ENCODE assay signal across 9 cellular contexts in genomic region chr6:66153247-66153646, GRCh38.
"Had no signal": no experiment of that assay in that cellular context is flagged by ENCODE, and none has a peak within 500 bp of the region (broad histone marks: within the 10 kb centered on the region; RNA-seq: fewer than 3 reads in every experiment).

No MANE protein-coding gene starts in this region.

- ATAC-seq: HCT116 had no signal

- H3K4me3 ChIP-seq: GM23248, HAP-1 had no signal

- H3K27ac ChIP-seq: GM23248, KMS-11 had no signal

- DNase-seq: GM23248, GOT3, H7, HFFc6, KBM-7 had no signal

- H3K9ac ChIP-seq: GM23248, KMS-11 had no signal

- H3K4me1 ChIP-seq: HAP-1 had no signal

- FAIRE-seq: HTR-8/SVneo had no signal

- H2AFZ ChIP-seq: GM23248 had no signal

- H3K9me3 ChIP-seq: HAP-1 had no signal

- H3K4me2 ChIP-seq: KMS-11 had no signal

- H3K36me3 ChIP-seq: HAP-1 had no signal
